10 cellular contexts compared by ENCODE assay signal in the genomic region with DNA sequence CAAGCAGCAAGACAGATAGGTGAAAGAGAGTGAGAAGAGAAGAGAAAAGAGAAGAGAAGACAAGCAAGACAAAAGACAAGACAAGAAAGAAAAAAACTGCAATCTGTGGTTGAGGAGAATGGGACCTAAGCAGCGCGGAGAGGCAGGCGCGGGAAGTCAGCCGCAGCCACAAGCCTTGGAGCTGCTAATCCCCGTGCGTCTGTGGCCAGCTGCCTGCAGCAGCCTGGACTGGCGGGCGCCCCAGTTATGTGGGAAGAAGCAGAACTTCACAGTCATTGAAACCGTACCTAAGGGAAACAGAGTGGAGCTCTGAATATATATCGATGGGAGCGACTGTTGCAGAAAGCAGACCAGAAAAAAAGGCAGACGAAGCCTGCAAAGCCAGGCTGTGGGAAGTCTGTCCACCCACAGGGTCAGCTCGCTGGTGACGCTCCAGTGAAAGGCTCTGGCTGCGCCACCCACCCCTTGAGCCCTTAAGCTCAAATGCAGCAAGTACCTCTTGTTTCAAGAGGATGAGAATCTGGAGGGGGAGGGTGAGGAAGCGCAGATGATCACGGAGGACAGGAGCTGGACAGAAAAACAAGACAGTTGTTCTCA. TPM values are rescaled to one million over a fixed set of nuclear protein-coding genes. Genes with fewer than 3 reads are reported as not detected.
DNase-seq lines count a peak whose midpoint lies in the region; ATAC-seq and TF ChIP-seq lines count a peak whose summit lies in the region.
"Had no signal": no experiment of that assay in that cellular context is flagged by ENCODE, and none has a peak within 500 bp of the region (broad histone marks: within the 10 kb centered on the region; RNA-seq: fewer than 3 reads in every experiment).

No MANE protein-coding gene starts in this region.

- no peak for TF ChIP-seq POLR2A in heart left ventricle (IDR thresholded peaks at IDR 0.05)

- no peaks in the 10 kb centered on the region for H3K9me3 ChIP-seq in SJCRH30 (replicated peaks)
- H3K9me3 ChIP-seq in heart left ventricle = no peaks in the 10 kb centered on the region

- H3K4me3 ChIP-seq in SJCRH30 (peak overlapping the region; percentile 50), heart left ventricle (no peak overlapping the region), retinal pigment epithelial cell (ENCODE audit: low read length) (peak overlapping the region; percentile 10)
- H3K4me3 ChIP-seq: PC-9 had no signal

- H3K27ac ChIP-seq in SJCRH30 = peak overlapping the region; percentile 44; the same call in 1 of the 2 replicates
- H3K27ac ChIP-seq in heart left ventricle = no peak overlapping the region
- H3K27ac ChIP-seq: PC-9 had no signal

- H3K4me1 ChIP-seq in SJCRH30 = no peaks in the 10 kb centered on the region
- H3K4me1 ChIP-seq in heart left ventricle = no peaks in the 10 kb centered on the region

- WGBS in heart left ventricle, 4 donors = 10 to 32% (median 20%) methylated on average over 18 of the region's 18 CpGs

- TF ChIP-seq CTCF in heart left ventricle (IDR thresholded peaks at IDR 0.05) (no peak), retinal pigment epithelial cell (conservative IDR thresholded peaks at IDR 0.05; ENCODE audit: low read depth, low read length) (no peak)

- DNase-seq in HK-2 (ENCODE audit: unreplicated experiment) = peak; percentile 3
- peak; percentile 59 to 66 for DNase-seq in SJCRH30
- DNase-seq in heart left ventricle = peak in 4 of 5 donors; percentile 10 to 33 (median 28)
- no peak for DNase-seq in retinal pigment epithelial cell (ENCODE audit: low read depth)
- DNase-seq in germinal center (ENCODE audit: low spot score) = no peak
- DNase-seq in activated effector memory CD4-positive, alpha-beta T cell treated with Interleukin-2 at 50 U/mL for 16 hours = no peak
- DNase-seq: activated CD4-positive, alpha-beta T cell treated with anti-CD3 and anti-CD28 coated beads for 48 hours; aorta; PC-9 had no signal

- peak in 1 of 4 donors; percentile 47 for ATAC-seq in heart left ventricle
- no peak for ATAC-seq in HG02588 (IDR thresholded peaks at IDR 0.05; ENCODE audit: unreplicated experiment)

- intact Hi-C loops in heart left ventricle (cut with DNase I) = no loop called here

- H3K36me3 ChIP-seq in SJCRH30 (no peaks in the 10 kb centered on the region), heart left ventricle (no peaks in the 10 kb centered on the region)

- H3K27me3 ChIP-seq in SJCRH30 (no peaks in the 10 kb centered on the region), heart left ventricle (peaks cover 0 to 38% (median 0%) of the 10 kb centered on the region in 9 donors)

RNA-seq across cellular contexts. Expression of a gene that starts 24.8 kb away (rescaled TPM):
- total RNA-seq in SJCRH30 (2014; rRNA removed; shearing (Covaris generic)) = 0.10 and 0.12 TPM in 2 replicates
- total RNA-seq in heart left ventricle = under 1 TPM in 8 of 9 donors, not detected in 1; 0.18 to 0.61 (median 0.27) TPM
- under 1 TPM; 0.11 to 0.39 TPM for polyA plus RNA-seq in heart left ventricle
- polyA plus RNA-seq: aorta had no signal

Comparison
In these comparisons a context has a peak if more than half of its experiments do, and no peak if none do; other contexts are left out.
1. DNase-seq: peak in HK-2 (single experiment), SJCRH30 (2 of 2) and heart left ventricle (4 of 5); none in retinal pigment epithelial cell (single experiment), germinal center (single experiment) and activated effector memory CD4-positive, alpha-beta T cell treated with Interleukin-2 at 50 U/mL for 16 hours (single experiment).
2. H3K4me3 ChIP-seq: peak in SJCRH30 (single experiment) and retinal pigment epithelial cell (single experiment); none in heart left ventricle (0 of 12).